ENCODE assay signal across 15 cellular contexts in the genomic region with DNA sequence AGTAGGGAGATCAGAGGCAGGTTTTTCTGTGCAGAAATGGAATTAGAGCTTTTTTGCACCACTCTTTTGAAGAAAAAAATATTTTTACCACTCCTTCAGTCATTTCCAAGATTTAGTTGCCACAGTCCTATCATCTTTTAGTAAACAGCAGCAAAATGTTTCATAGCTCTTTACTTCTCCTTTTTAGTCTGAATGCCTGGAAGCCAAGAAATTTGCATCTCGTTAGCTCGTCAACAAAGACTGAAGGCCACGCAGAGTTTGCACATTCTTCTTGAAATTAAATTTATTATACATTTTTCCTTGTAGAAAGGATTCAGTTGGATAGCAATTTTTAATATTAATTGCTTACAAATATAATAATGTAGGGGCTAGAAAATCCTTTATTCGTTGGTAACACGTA.
A peak's percentile ranks its signal among the peaks of the same experiment; 100 is the strongest.
DNase-seq lines count a peak whose midpoint lies in the region; ATAC-seq and TF ChIP-seq lines count a peak whose summit lies in the region.
"Had no signal": no experiment of that assay in that cellular context is flagged by ENCODE, and none has a peak within 500 bp of the region (broad histone marks: within the 10 kb centered on the region; RNA-seq: fewer than 3 reads in every experiment).

No MANE protein-coding gene starts in this region.

- peak overlapping the region; percentile 67 for H3K27ac Mint-ChIP-seq in MCF 10A (ENCODE audit: low read depth, unreplicated experiment)
- peak overlapping the region; percentile 70 for H3K27ac Mint-ChIP-seq in dendritic cell treated with granulocyte-macrophage colony-stimulating factor and Interleukin-4, amounts not matched to agents 40 ng/mL and 50 ng/mL, for 4 days
- no peak overlapping the region for H3K27ac Mint-ChIP-seq in CD8-positive, alpha-beta T cell
- H3K27ac Mint-ChIP-seq: activated naive CD4-positive, alpha-beta T cell treated with anti-CD3 and anti-CD28 coated beads, Interleukin-2, amount 10 ng/mL, durations not matched to agents 7 days and 5 days had no signal

- no peaks in the 10 kb centered on the region for H3K9me3 ChIP-seq in breast epithelium
- no peaks in the 10 kb centered on the region for H3K9me3 ChIP-seq in CD8-positive, alpha-beta T cell (ENCODE audit: low read length)
- H3K9me3 ChIP-seq: lower lobe of right lung, right lobe of liver, tibial nerve had no signal

- POLR2A ChIA-PET in MCF 10A (lab: Yijun Ruan, JAX): interaction anchor here (0.8 kb wide), 1 partner anchor 244 kb away, joined by 3 read pairs; no protein-coding TSS in a partner anchor
- POLR2A ChIA-PET in CD8-positive, alpha-beta T cell (lab: Charles Lee): no interaction called here

- no peaks in the 10 kb centered on the region for H3K27me3 ChIP-seq in breast epithelium
- H3K27me3 ChIP-seq in CD8-positive, alpha-beta T cell (ENCODE audit: insufficient read depth, low read length): no peaks in the 10 kb centered on the region
- H3K27me3 ChIP-seq: right lobe of liver, tibial nerve had no signal

- CTCF ChIA-PET in MCF 10A (lab: Yijun Ruan, JAX): interaction anchor here (0.5 to 0.7 kb wide), 4 partner anchors 10 to 672 kb away, joined by 3 read pairs; no protein-coding TSS in a partner anchor
- CTCF ChIA-PET in CD8-positive, alpha-beta T cell (lab: Charles Lee): no interaction called here

- TF ChIP-seq CTCF in MCF 10A (IDR thresholded peaks at IDR 0.05; ENCODE audit: unreplicated experiment): no peak
- TF ChIP-seq CTCF in breast epithelium (IDR thresholded peaks at IDR 0.05): no peak
- no peak for TF ChIP-seq CTCF in CD8-positive, alpha-beta T cell (IDR thresholded peaks at IDR 0.05)

- no peak overlapping the region for H3K4me3 Mint-ChIP-seq in MCF 10A (ENCODE audit: unreplicated experiment)
- H3K4me3 Mint-ChIP-seq in dendritic cell treated with granulocyte-macrophage colony-stimulating factor and Interleukin-4, amounts not matched to agents 40 ng/mL and 50 ng/mL, for 4 days: no peak overlapping the region
- no peak overlapping the region for H3K4me3 Mint-ChIP-seq in CD8-positive, alpha-beta T cell
- H3K4me3 Mint-ChIP-seq: activated naive CD4-positive, alpha-beta T cell treated with anti-CD3 and anti-CD28 coated beads, Interleukin-2, amount 10 ng/mL, durations not matched to agents 7 days and 5 days had no signal

- TF ChIP-seq POLR2A in breast epithelium (IDR thresholded peaks at IDR 0.05): no peak

- H3K4me1 ChIP-seq in breast epithelium: peaks cover 0 to 5% of the 10 kb centered on the region in 2 donors
- H3K4me1 ChIP-seq in CD8-positive, alpha-beta T cell (ENCODE audit: insufficient read depth, low read length): peaks cover 8% of the 10 kb centered on the region

- no peaks in the 10 kb centered on the region for H3K9me3 Mint-ChIP-seq in MCF 10A (ENCODE audit: unreplicated experiment)
- no peaks in the 10 kb centered on the region for H3K9me3 Mint-ChIP-seq in dendritic cell treated with granulocyte-macrophage colony-stimulating factor and Interleukin-4, amounts not matched to agents 40 ng/mL and 50 ng/mL, for 4 days
- no peaks in the 10 kb centered on the region for H3K9me3 Mint-ChIP-seq in CD8-positive, alpha-beta T cell
- H3K9me3 Mint-ChIP-seq: activated naive CD4-positive, alpha-beta T cell treated with anti-CD3 and anti-CD28 coated beads, Interleukin-2, amount 10 ng/mL, durations not matched to agents 7 days and 5 days had no signal

- no peaks in the 10 kb centered on the region for H3K36me3 Mint-ChIP-seq in MCF 10A (ENCODE audit: insufficient read depth, unreplicated experiment)
- H3K36me3 Mint-ChIP-seq in dendritic cell treated with granulocyte-macrophage colony-stimulating factor and Interleukin-4, amounts not matched to agents 40 ng/mL and 50 ng/mL, for 4 days (ENCODE audit: low read depth): no peaks in the 10 kb centered on the region
- H3K36me3 Mint-ChIP-seq in CD8-positive, alpha-beta T cell: no peaks in the 10 kb centered on the region
- H3K36me3 Mint-ChIP-seq: activated naive CD4-positive, alpha-beta T cell treated with anti-CD3 and anti-CD28 coated beads, Interleukin-2, amount 10 ng/mL, durations not matched to agents 7 days and 5 days had no signal

- intact Hi-C loops in MCF 10A (cut with micrococcal nuclease) (loop anchor here (1.0 kb wide), 1 partner anchor 544 kb away; no protein-coding TSS in a partner anchor), breast epithelium (cut with DNase I; ENCODE audit: low total_unique reads) (no loop called here), cardiac septum (cut with DNase I) (no loop called here), sciatic nerve (cut with DNase I) (no loop called here), left colon (cut with DNase I, micrococcal nuclease) (no loop called here)
- intact Hi-C loops in dendritic cell treated with granulocyte-macrophage colony-stimulating factor and Interleukin-4, amounts not matched to agents 40 ng/mL and 50 ng/mL, for 4 days (cut with micrococcal nuclease): no loop called here
- intact Hi-C loops in CD8-positive, alpha-beta T cell (cut with DNase I, micrococcal nuclease): loop anchor here in 1 of 2 experiments (10.0 kb wide), 1 partner anchor 708 kb away; no protein-coding TSS in a partner anchor

- no peaks in the 10 kb centered on the region for H3K27me3 Mint-ChIP-seq in MCF 10A (ENCODE audit: insufficient read depth, unreplicated experiment)
- no peaks in the 10 kb centered on the region for H3K27me3 Mint-ChIP-seq in dendritic cell treated with granulocyte-macrophage colony-stimulating factor and Interleukin-4, amounts not matched to agents 40 ng/mL and 50 ng/mL, for 4 days
- no peaks in the 10 kb centered on the region for H3K27me3 Mint-ChIP-seq in CD8-positive, alpha-beta T cell (ENCODE audit: low read depth)

- ATAC-seq in CD8-positive, alpha-beta T cell: no peak
- ATAC-seq in sciatic nerve (no peak), left colon (no peak)

- no peak overlapping the region for H3K27ac ChIP-seq in breast epithelium
- no peak overlapping the region for H3K27ac ChIP-seq in CD8-positive, alpha-beta T cell (ENCODE audit: low read depth, low read length)
- H3K27ac ChIP-seq: lower lobe of right lung, PC-9, right lobe of liver, tibial nerve had no signal

- no peak overlapping the region for H3K4me3 ChIP-seq in breast epithelium
- no peak overlapping the region for H3K4me3 ChIP-seq in CD8-positive, alpha-beta T cell (ENCODE audit: low read depth, low read length)
- H3K4me3 ChIP-seq: lower lobe of right lung, PC-9, right lobe of liver, tibial nerve had no signal

- H3K36me3 ChIP-seq in breast epithelium: no peaks in the 10 kb centered on the region
- no peaks in the 10 kb centered on the region for H3K36me3 ChIP-seq in CD8-positive, alpha-beta T cell (ENCODE audit: insufficient read depth, low read length)
- H3K36me3 ChIP-seq: lower lobe of right lung, right lobe of liver, tibial nerve had no signal

- DNase-seq in MCF 10A (ENCODE audit: unreplicated experiment) (no peak), breast epithelium (ENCODE audit: low spot score in 2 of 2) (no peak), MV-4-11 (lab: John Stamatoyannopoulos, UW) (peak; percentile 82), cardiac septum (ENCODE audit: low spot score) (no peak), sciatic nerve (ENCODE audit: low spot score) (no peak), left colon (no peak)
- no peak for DNase-seq in CD8-positive, alpha-beta T cell
- DNase-seq: activated CD4-positive, CD25-positive, alpha-beta regulatory T cell; NCI-H1105 had no signal

- BruUV-seq in MCF 10A (replicated peaks; lab: Mats Ljungman, UMichigan): no TSS peak

- peaks cover 20% of the 10 kb centered on the region for H3K4me1 Mint-ChIP-seq in MCF 10A (ENCODE audit: insufficient read depth, unreplicated experiment)
- H3K4me1 Mint-ChIP-seq in dendritic cell treated with granulocyte-macrophage colony-stimulating factor and Interleukin-4, amounts not matched to agents 40 ng/mL and 50 ng/mL, for 4 days (ENCODE audit: low read depth): peaks cover 11% of the 10 kb centered on the region
- H3K4me1 Mint-ChIP-seq in CD8-positive, alpha-beta T cell (ENCODE audit: low read depth): peaks cover 10% of the 10 kb centered on the region
